In genomic region chr2:39123436-39123999, GRCh38 we compare ENCODE assay signal across 8 cellular contexts. TPM values are rescaled to one million over a fixed set of nuclear protein-coding genes. Genes with fewer than 3 reads are reported as not detected.
DNase-seq lines count a peak whose midpoint lies in the region; ATAC-seq and TF ChIP-seq lines count a peak whose summit lies in the region.

No MANE protein-coding gene starts in this region.

- no peak for ATAC-seq in activated T-cell treated with anti-CD3 and anti-CD28 coated beads, Interleukin-2, amount 50 U/mL, for 72 hours (replicated peaks in 1 of 2)
- ATAC-seq in body of pancreas (no peak), sciatic nerve (no peak)

- H3K36me3 ChIP-seq in body of pancreas (replicated peaks in 1 of 2; ENCODE audit: insufficient read depth in 1 of 2, low read depth in 2 of 2) (no peaks in the 10 kb centered on the region), transverse colon (no peaks in the 10 kb centered on the region)

- peak overlapping the region; percentile 86 to 91 (median 87) for H3K27ac ChIP-seq in body of pancreas
- peak overlapping the region; percentile 93 to 97 (median 96) for H3K27ac ChIP-seq in transverse colon

- no peaks in the 10 kb centered on the region for H3K27me3 ChIP-seq in body of pancreas
- no peaks in the 10 kb centered on the region for H3K27me3 ChIP-seq in transverse colon

- H3K4me3 Mint-ChIP-seq in activated T-cell treated with anti-CD3 and anti-CD28 coated beads, Interleukin-2, amount 50 U/mL, for 72 hours: peak overlapping the region; percentile 82 to 86

- H3K4me3 ChIP-seq in body of pancreas: peak overlapping the region; percentile 49 to 64
- peak overlapping the region; percentile 55 to 79 (median 61) for H3K4me3 ChIP-seq in transverse colon

- 52 to 55% methylated on average over 24 to 25 of the region's 25 CpGs for WGBS in body of pancreas, 2 donors
- 52 to 69% methylated on average over 6 to 25 of the region's 25 CpGs for WGBS in transverse colon (ENCODE audit: low coverage in 1 of 2), 2 donors

- no peak for DNase-seq in activated T-cell treated with anti-CD3 and anti-CD28 coated beads, Interleukin-2, amount 50 U/mL, for 72 hours
- no peak for DNase-seq in activated T-cell treated with anti-CD3 and anti-CD28 coated beads, Interleukin-2, amount 50 U/mL, for 1 hour
- DNase-seq in body of pancreas: no peak
- DNase-seq in medulla oblongata (ENCODE audit: extremely low spot score): peak; percentile 13
- DNase-seq in transverse colon: no peak
- DNase-seq in GDM1 (lab: John Stamatoyannopoulos, UW): no peak
- DNase-seq in sciatic nerve (ENCODE audit: low spot score): no peak
- DNase-seq in stimulated activated CD4-positive, alpha-beta T cell treated with anti-CD3 and anti-CD28 coated beads, Interleukin-12 subunit alpha, Interleukin-12 subunit beta, amount 100 ng/mL, for 4 hours: no peak

- in situ Hi-C loops in transverse colon (cut with MboI; ENCODE audit: low pct_ligation_motif_present in 1 of 4, low pct_unique_long_range_greater_than_20kb in 1 of 4, low sequenced_read_pairs in 3 of 4): loop anchor here in 1 of 4 donors (10.0 kb wide), 1 partner anchor 101 kb away; no protein-coding TSS in a partner anchor

- H3K4me1 Mint-ChIP-seq in activated T-cell treated with anti-CD3 and anti-CD28 coated beads, Interleukin-2, amount 50 U/mL, for 72 hours (ENCODE audit: low read depth): peaks cover 61% of the 10 kb centered on the region

- peaks cover 10 to 13% of the 10 kb centered on the region in 2 donors for H3K36me3 Mint-ChIP-seq in activated T-cell treated with anti-CD3 and anti-CD28 coated beads, Interleukin-2, amount 50 U/mL, for 72 hours (ENCODE audit: insufficient read depth in 2 of 2)

- intact Hi-C loops in body of pancreas (cut with DNase I) (loop anchor here (10.0 kb wide), 1 partner anchor 101 kb away; no protein-coding TSS in a partner anchor), transverse colon (cut with DNase I; ENCODE audit: low total_unique reads) (loop anchor here (10.0 kb wide), 1 partner anchor 101 kb away; no protein-coding TSS in a partner anchor), sciatic nerve (cut with DNase I) (no loop called here)

- no peaks in the 10 kb centered on the region for H3K9me3 Mint-ChIP-seq in activated T-cell treated with anti-CD3 and anti-CD28 coated beads, Interleukin-2, amount 50 U/mL, for 72 hours

- peak overlapping the region; percentile 75 for H3K27ac Mint-ChIP-seq in activated T-cell treated with anti-CD3 and anti-CD28 coated beads, Interleukin-2, amount 50 U/mL, for 72 hours

- TF ChIP-seq EP300 in transverse colon (IDR thresholded peaks at IDR 0.05; ENCODE audit: low read depth): no peak

- H3K4me1 ChIP-seq in body of pancreas (peaks cover 39% of the 10 kb centered on the region), transverse colon (peaks cover 18 to 52% (median 25%) of the 10 kb centered on the region in 4 donors)

- no peaks in the 10 kb centered on the region for H3K9me3 ChIP-seq in body of pancreas
- no peaks in the 10 kb centered on the region for H3K9me3 ChIP-seq in transverse colon

- no peaks in the 10 kb centered on the region for H3K27me3 Mint-ChIP-seq in activated T-cell treated with anti-CD3 and anti-CD28 coated beads, Interleukin-2, amount 50 U/mL, for 72 hours (ENCODE audit: low read depth)

- no peak for TF ChIP-seq CTCF in body of pancreas (IDR thresholded peaks at IDR 0.05)
- TF ChIP-seq CTCF in transverse colon (IDR thresholded peaks at IDR 0.05): no peak

- no peak for TF ChIP-seq POLR2A in body of pancreas (IDR thresholded peaks at IDR 0.05)
- TF ChIP-seq POLR2A in transverse colon (IDR thresholded peaks at IDR 0.05): no peak

RNA-seq across cellular contexts. Expression of gene SOS1, which starts 2.7 kb away (rescaled TPM):
- 100 to 1,000 TPM in 1 of 2 donors, 10 to 100 TPM in 1; 94.6 to 110 TPM for total RNA-seq in activated T-cell treated with anti-CD3 and anti-CD28 coated beads, Interleukin-2, amount 50 U/mL, for 72 hours
- total RNA-seq in body of pancreas (10 to 100 TPM; 13.7 to 67.6 TPM), transverse colon (10 to 100 TPM; 13.9 to 43.8 (median 23.0) TPM), sciatic nerve (53.9 TPM)
